In the genomic region with DNA sequence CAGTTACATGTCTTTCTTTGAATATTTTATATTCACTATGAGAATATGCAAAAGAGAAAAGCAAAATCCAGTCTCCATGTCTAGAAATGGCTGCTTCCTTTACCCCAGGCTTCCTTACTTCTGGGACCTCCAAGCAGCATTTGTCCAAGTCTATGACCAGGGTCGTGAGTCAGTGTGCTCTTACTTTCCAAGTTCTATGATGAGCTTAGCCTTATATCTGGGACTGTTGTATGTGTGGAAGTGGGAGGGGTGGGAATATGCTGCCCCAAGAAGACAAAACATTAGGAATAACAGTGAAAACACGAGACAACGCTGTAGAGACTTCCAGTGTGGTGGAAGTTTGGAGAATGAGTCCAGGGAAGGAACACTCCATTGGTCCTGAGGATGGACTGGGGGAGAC, we compare ENCODE assay signal across 20 cellular contexts. TPM values are rescaled to one million over a fixed set of nuclear protein-coding genes. Genes with fewer than 3 reads are reported as not detected.
"Had no signal": no experiment of that assay in that cellular context is flagged by ENCODE, and none has a peak within 500 bp of the region (broad histone marks: within the 10 kb centered on the region; RNA-seq: fewer than 3 reads in every experiment).

No MANE protein-coding gene starts in this region.

- H3K27ac ChIP-seq: body of pancreas, prostate gland, spleen, thyroid gland had no signal

- H3K27me3 ChIP-seq: body of pancreas, spleen, thyroid gland had no signal

- H3K9me3 ChIP-seq: body of pancreas, prostate gland, spleen, thyroid gland had no signal

- H3K4me3 ChIP-seq: body of pancreas, prostate gland, spleen, thyroid gland had no signal

- H3K4me1 ChIP-seq: body of pancreas, prostate gland, thyroid gland had no signal

- DNase-seq: activated B cell treated with CpG ODN at 0.5 μM for 24 hours; activated CD4-positive, alpha-beta T cell treated with anti-CD3 and anti-CD28 coated beads, Interleukin-2, amount 10 ng/mL, durations not matched to agents 24 days and 14 days; activated CD8-positive, alpha-beta memory T cell treated with anti-CD3 and anti-CD28 coated beads, Interleukin-2, amount 50 U/mL, for 4 hours; activated CD8-positive, alpha-beta T cell treated with anti-CD3 and anti-CD28 coated beads, Interleukin-2, amount 10 ng/mL, durations not matched to agents 7 days and 5 days; activated gamma-delta T cell; activated T-cell treated with anti-CD3 and anti-CD28 coated beads, Interleukin-2, amount 50 U/mL, for 48 hours; body of pancreas; cerebellar nuclear complex; erythroblast; islet precursor cell; nephron progenitor cell; occipital lobe; right cardiac atrium; spleen; stimulated activated CD4-positive, alpha-beta T cell treated with anti-CD3 and anti-CD28 coated beads, Interleukin-1b, Interleukin-23, amount 100 ng/mL, for 48 hours; T-helper 2 cell; thyroid gland had no signal

- H3K36me3 ChIP-seq: prostate gland, spleen, thyroid gland had no signal

- ATAC-seq: activated CD8-positive, alpha-beta T cell treated with anti-CD3 and anti-CD28 coated beads, Interleukin-2, amount 10 ng/mL, durations not matched to agents 7 days and 5 days; activated naive CD4-positive, alpha-beta T cell treated with anti-CD3 and anti-CD28 coated beads, Interleukin-2, amount 50 U/mL, for 72 hours; body of pancreas; left lobe of liver had no signal

RNA-seq across cellular contexts. Expression of a gene that starts 21.2 kb away (rescaled TPM):
- total RNA-seq: activated B cell treated with CpG ODN at 0.5 μM for 24 hours; activated CD4-positive, alpha-beta T cell treated with anti-CD3 and anti-CD28 coated beads, Interleukin-2, amount 10 ng/mL, durations not matched to agents 24 days and 14 days; activated CD8-positive, alpha-beta T cell treated with anti-CD3 and anti-CD28 coated beads, Interleukin-2, amount 10 ng/mL, durations not matched to agents 7 days and 5 days; activated naive CD4-positive, alpha-beta T cell treated with anti-CD3 and anti-CD28 coated beads, Interleukin-2, amount 50 U/mL, for 72 hours; body of pancreas; left lobe of liver; occipital lobe; thyroid gland had no signal
